In genomic region chr1:225888289-225888897, GRCh38 we compare ENCODE assay signal across 1 cellular context.
TF ChIP-seq lines count a peak whose summit lies in the region.

No MANE protein-coding gene starts in this region.

TF ChIP-seq in H1, 55 proteins besides CTCF, POLR2A, EP300 and RAD21:
- TF ChIP-seq CTBP2 (IDR thresholded peaks at IDR 0.05; ENCODE audit: borderline replicate concordance, insufficient read depth, insufficient read length, low read length) (no peak), EZH2 (IDR thresholded peaks at IDR 0.05; ENCODE audit: low read depth, low read length, severe bottlenecking) (no peak), BRCA1 (IDR thresholded peaks at IDR 0.05; ENCODE audit: low read depth, low read length) (no peak), SP2 (IDR thresholded peaks at IDR 0.05; ENCODE audit: low read length) (no peak), RNF2 (IDR thresholded peaks at IDR 0.05; ENCODE audit: borderline replicate concordance, low read depth, low read length, missing control alignments, poor library complexity, severe bottlenecking) (no peak), SRF (IDR thresholded peaks at IDR 0.05; ENCODE audit: low read depth, low read length) (no peak), ATF3 (IDR thresholded peaks at IDR 0.05; ENCODE audit: insufficient read depth, low read depth, low read length) (no peak), KDM4A (IDR thresholded peaks at IDR 0.05; ENCODE audit: low read depth, low read length, severe bottlenecking) (no peak), TCF12 (IDR thresholded peaks at IDR 0.05; ENCODE audit: low read depth, low read length) (no peak), FOSL1 (IDR thresholded peaks at IDR 0.05; ENCODE audit: insufficient read depth, low read depth, low read length) (no peak), NRF1 (IDR thresholded peaks at IDR 0.05; ENCODE audit: low read depth, low read length) (no peak), JUN (IDR thresholded peaks at IDR 0.05; ENCODE audit: low read depth, low read length) (no peak), POLR2AphosphoS5 (IDR thresholded peaks at IDR 0.05; ENCODE audit: low read depth, low read length) (no peak), SAP30 (IDR thresholded peaks at IDR 0.05; ENCODE audit: insufficient read depth, insufficient replicate concordance, low read length) (no peak), RBBP5 (IDR thresholded peaks at IDR 0.05; ENCODE audit: borderline replicate concordance, low read depth, low read length) (no peak), MAFK (IDR thresholded peaks at IDR 0.05; ENCODE audit: low read depth, low read length) (no peak)
TF ChIP-seq in H1: peak in this region for 0.
